In genomic region chrX:20718592-20718991, GRCh38 we compare ENCODE assay signal across 15 cellular contexts.
DNase-seq lines count a peak whose midpoint lies in the region; ATAC-seq and TF ChIP-seq lines count a peak whose summit lies in the region.
"Had no signal": no experiment of that assay in that cellular context is flagged by ENCODE, and none has a peak within 500 bp of the region (broad histone marks: within the 10 kb centered on the region; RNA-seq: fewer than 3 reads in every experiment).

No MANE protein-coding gene starts in this region.

- H2BK120ac ChIP-seq in H9 (ENCODE audit: low read depth, low read length, poor library complexity, severe bottlenecking), result no peak overlapping the region

- no peak overlapping the region for H3K4ac ChIP-seq in H9 (ENCODE audit: low read depth, low read length)

- H3K79me2 ChIP-seq in H9 (ENCODE audit: insufficient read depth, low read length), result no peaks in the 10 kb centered on the region

- H3K56ac ChIP-seq in H9 (ENCODE audit: insufficient read length, low read depth, low read length), result no peak overlapping the region

- H3T11ph ChIP-seq in H9 (ENCODE audit: low read length), result no peak overlapping the region

- no peaks in the 10 kb centered on the region for H3K23me2 ChIP-seq in H9 (ENCODE audit: insufficient read length, low read depth, low read length, poor library complexity, severe bottlenecking)

- H3K79me1 ChIP-seq in H9 (ENCODE audit: insufficient read depth, low read depth, low read length, poor library complexity, severe bottlenecking), result no peaks in the 10 kb centered on the region

- H3K9me3 Mint-ChIP-seq in H9, result peaks cover 16 to 50% of the 10 kb centered on the region in 2 experiments
- no peaks in the 10 kb centered on the region for H3K9me3 Mint-ChIP-seq in osteocyte (ENCODE audit: unreplicated experiment)
- H3K9me3 Mint-ChIP-seq: CD8-positive, alpha-beta T cell had no signal

- no peak overlapping the region for H3K27ac ChIP-seq in H9 (ENCODE audit: insufficient read length, low read depth, low read length)
- H3K27ac ChIP-seq in dorsolateral prefrontal cortex, result peak overlapping the region in 44 of 59 donors; percentile 0 to 80 (median 46)
- peak overlapping the region; percentile 59 for H3K27ac ChIP-seq in substantia nigra (ENCODE audit: low read depth, low read length, poor library complexity, severe bottlenecking)

- no peaks in the 10 kb centered on the region for H4K20me1 ChIP-seq in H9 (ENCODE audit: control insufficient read depth, insufficient read depth, insufficient read length)

- no CpG with 5 or more reads among the region's 1 CpG for WGBS in H9 (ENCODE audit: extremely low coverage, insufficient read length, low lambda C conversion rate)

- no peak for ATAC-seq in HG02642 (IDR thresholded peaks at IDR 0.05; ENCODE audit: poor library complexity, unreplicated experiment)
- ATAC-seq: CD8-positive, alpha-beta T cell had no signal

- no peak overlapping the region for H2BK20ac ChIP-seq in H9 (ENCODE audit: low read depth, low read length, poor library complexity, severe bottlenecking)

- H2AFZ ChIP-seq in H9 (ENCODE audit: low read length), result no peak overlapping the region

- no peak overlapping the region for H3K14ac ChIP-seq in H9 (ENCODE audit: insufficient read depth, low read length)

- H3K4me1 Mint-ChIP-seq in H9, result peaks cover 20 to 23% of the 10 kb centered on the region in 2 experiments
- H3K4me1 Mint-ChIP-seq in osteocyte (ENCODE audit: unreplicated experiment), result no peaks in the 10 kb centered on the region

- no peak overlapping the region for H3K18ac ChIP-seq in H9 (ENCODE audit: insufficient read length, low read depth, low read length)

- DNase-seq in H9 (no peak), dorsolateral prefrontal cortex (no peak), iPS-NIHi11 (ENCODE audit: low spot score) (peak; percentile 14), substantia nigra (lab: John Stamatoyannopoulos, UW) (peak in 1 of 49 donors; percentile 22), osteocyte (ENCODE audit: extremely low spot score, unreplicated experiment) (no peak), NCI-H2029 treated with DMSO at 0.1 percent for 48 hours (lab: John Stamatoyannopoulos, UW) (no peak)
- DNase-seq: BE2C; CD8-positive, alpha-beta T cell; NCI-H1417 treated with DMSO at 0.1 percent for 48 hours; NCI-H2081 treated with DMSO at 0.1 percent for 48 hours; NCI-H2227 treated with DMSO at 0.1 percent for 48 hours; NCI-H526 treated with DMSO at 0.1 percent for 48 hours; Right ventricle myocardium superior; SK-N-SH had no signal

- no peaks in the 10 kb centered on the region for H3K4me1 ChIP-seq in H9 (ENCODE audit: insufficient read depth, low read length)

- no peak overlapping the region for H3K4me2 ChIP-seq in H9 (ENCODE audit: insufficient read depth, insufficient read length, low read length)
- H3K4me2 ChIP-seq: SK-N-SH had no signal

- H3K9me3 ChIP-seq in H9 (ENCODE audit: control insufficient read depth, low read depth, low read length), result peaks cover 34% of the 10 kb centered on the region
- H3K9me3 ChIP-seq: BE2C, SK-N-SH had no signal

- H3K27me3 ChIP-seq in H9 (ENCODE audit: insufficient read depth, low read length) (no peaks in the 10 kb centered on the region), dorsolateral prefrontal cortex (peaks cover 0 to 46% (median 4%) of the 10 kb centered on the region in 45 donors)
- H3K27me3 ChIP-seq: BE2C had no signal

- no peak overlapping the region for H4K5ac ChIP-seq in H9 (ENCODE audit: insufficient read length, low read depth, low read length)

- TF ChIP-seq CTCF in H9 (conservative IDR thresholded peaks at IDR 0.05), result no peak
- TF ChIP-seq CTCF in dorsolateral prefrontal cortex (IDR thresholded peaks at IDR 0.05 in 54 of 56, conservative IDR thresholded peaks at IDR 0.05 in 2 of 56; ENCODE audit: low read depth in 1 of 56, partially characterized antibody in 56 of 56), result no peak
- no peak for TF ChIP-seq CTCF in osteocyte (IDR thresholded peaks at IDR 0.05)

- intact Hi-C loops in dorsolateral prefrontal cortex (cut with DNase I), result loop anchor here in 1 of 2 donors (10.0 kb wide), 1 partner anchor 136 kb away; no protein-coding TSS in a partner anchor

- no peak overlapping the region for H3K23ac ChIP-seq in H9 (ENCODE audit: insufficient read length, low read depth, low read length)

- H3K27ac Mint-ChIP-seq in H9 (peak overlapping the region; percentile 3 to 93 (median 33); a peak in 4 of 7 replicates), osteocyte (ENCODE audit: unreplicated experiment) (no peak overlapping the region)
- H3K27ac Mint-ChIP-seq: CD8-positive, alpha-beta T cell had no signal

- no peak overlapping the region for H2BK5ac ChIP-seq in H9 (ENCODE audit: insufficient read length, low read length)

- H3K36me3 Mint-ChIP-seq in H9 (ENCODE audit: insufficient read depth in 1 of 3, low read depth in 3 of 3) (peaks cover 10 to 37% (median 10%) of the 10 kb centered on the region in 3 experiments), osteocyte (ENCODE audit: unreplicated experiment) (no peaks in the 10 kb centered on the region)
- H3K36me3 Mint-ChIP-seq: CD8-positive, alpha-beta T cell had no signal

- no peak overlapping the region for H4K91ac ChIP-seq in H9 (ENCODE audit: insufficient read length, low read depth, low read length)

- H3K4me3 Mint-ChIP-seq in H9 (no peak overlapping the region), osteocyte (ENCODE audit: unreplicated experiment) (no peak overlapping the region)
- H3K4me3 Mint-ChIP-seq: CD8-positive, alpha-beta T cell had no signal

- H3K4me3 ChIP-seq in dorsolateral prefrontal cortex, result no peak overlapping the region

- no peak overlapping the region for H4K8ac ChIP-seq in H9 (replicated peaks; ENCODE audit: insufficient read length, low read depth, low read length)

- no peak overlapping the region for H3K9ac ChIP-seq in H9 (ENCODE audit: extremely low read depth, insufficient read length, low read length)
- H3K9ac ChIP-seq: SK-N-SH had no signal

- no peak overlapping the region for H2BK15ac ChIP-seq in H9 (ENCODE audit: low read depth, low read length)

- no peak overlapping the region for H2AK5ac ChIP-seq in H9 (ENCODE audit: insufficient read length, low read length)

- H2BK12ac ChIP-seq in H9 (ENCODE audit: insufficient read length, low read depth, low read length), result no peak overlapping the region

- no peaks in the 10 kb centered on the region; the same call in 1 of the 2 replicates for H3K27me3 Mint-ChIP-seq in H9 (ENCODE audit: low read depth)
- H3K27me3 Mint-ChIP-seq in osteocyte (ENCODE audit: unreplicated experiment), result no peaks in the 10 kb centered on the region
